In genomic region chr1:3359346-3360157, GRCh38 we compare ENCODE assay signal across 22 cellular contexts.
A peak's percentile ranks its signal among the peaks of the same experiment; 100 is the strongest.
DNase-seq lines count a peak whose midpoint lies in the region; ATAC-seq, FAIRE-seq and TF ChIP-seq lines count a peak whose summit lies in the region.
"Had no signal": no experiment of that assay in that cellular context is flagged by ENCODE, and none has a peak within 500 bp of the region (broad histone marks: within the 10 kb centered on the region; RNA-seq: fewer than 3 reads in every experiment).

No MANE protein-coding gene starts in this region.

- FAIRE-seq in GM19239 (lab: Jason Lieb, UNC), result no peak
- FAIRE-seq: frontal cortex, kidney had no signal

- H3K27ac ChIP-seq in SK-N-SH (ENCODE audit: low read depth in 2 of 2, low read length in 1 of 2), result no peak overlapping the region
- H3K27ac ChIP-seq in substantia nigra (ENCODE audit: low read depth, low read length, poor library complexity, severe bottlenecking), result no peak overlapping the region
- H3K27ac ChIP-seq: KMS-11, suprapubic skin had no signal

- H3K4me1 Mint-ChIP-seq in glutamatergic neuron (ENCODE audit: low read depth, unreplicated experiment) (peaks cover 5% of the 10 kb centered on the region), type B pancreatic cell (ENCODE audit: unreplicated experiment) (peaks cover 18% of the 10 kb centered on the region)
- H3K4me1 Mint-ChIP-seq: CD14-positive monocyte had no signal

- no peaks in the 10 kb centered on the region for H3K9me3 ChIP-seq in SK-N-SH
- H3K9me3 ChIP-seq: suprapubic skin had no signal

- no peaks in the 10 kb centered on the region for H3K79me2 ChIP-seq in SK-N-SH (ENCODE audit: insufficient read depth)

- ATAC-seq in SK-N-SH treated with all-trans-retinoic acid at 6 μM for 48 hours, result no peak
- ATAC-seq: activated CD8-positive, alpha-beta T cell treated with anti-CD3 and anti-CD28 coated beads, Interleukin-2, amount 10 ng/mL, durations not matched to agents 7 days and 5 days; right cardiac atrium had no signal

- H3K9ac ChIP-seq in SK-N-SH, result no peak overlapping the region
- H3K9ac ChIP-seq: KMS-11 had no signal

- peak; percentile 67 for DNase-seq in SK-N-SH
- DNase-seq in NCI-H2171 treated with DMSO at 0.1 percent for 48 hours (lab: John Stamatoyannopoulos, UW), result peak; percentile 97
- no peak for DNase-seq in glutamatergic neuron
- DNase-seq in type B pancreatic cell (ENCODE audit: extremely low spot score, unreplicated experiment), result no peak
- no peak for DNase-seq in substantia nigra (lab: John Stamatoyannopoulos, UW)
- DNase-seq in GM19239 (ENCODE audit: insufficient read length, low spot score), result no peak
- DNase-seq in HT-29 (ENCODE audit: low spot score), result no peak
- DNase-seq: activated CD8-positive, alpha-beta T cell treated with anti-CD3 and anti-CD28 coated beads, Interleukin-2, amount 10 ng/mL, durations not matched to agents 7 days and 5 days; activated naive CD4-positive, alpha-beta T cell; activated T-cell treated with anti-CD3 and anti-CD28 coated beads, Interleukin-2, amount 50 U/mL, for 1 hour; anterior cingulate cortex; caudate nucleus; GF-D8; kidney; NCI-H446 treated with DMSO at 0.1 percent for 48 hours; T1000 had no signal

- TF ChIP-seq EP300 in SK-N-SH (IDR thresholded peaks at IDR 0.05; ENCODE audit: borderline replicate concordance in 1 of 2, low read depth in 1 of 2, low read length in 1 of 2), result no peak

- no peaks in the 10 kb centered on the region for H3K9me2 ChIP-seq in SK-N-SH

- CTCF ChIA-PET in SK-N-SH (lab: Yijun Ruan, JAX), result interaction anchor here (0.9 to 1.0 kb wide), 2 partner anchors 39 to 50 kb away, joined by 3 read pairs; no protein-coding TSS in a partner anchor

- H3K9me3 Mint-ChIP-seq in glutamatergic neuron (ENCODE audit: unreplicated experiment), result peaks cover 4% of the 10 kb centered on the region
- H3K9me3 Mint-ChIP-seq in type B pancreatic cell, result no peaks in the 10 kb centered on the region
- H3K9me3 Mint-ChIP-seq: CD14-positive monocyte had no signal

- H3K27me3 Mint-ChIP-seq in glutamatergic neuron (ENCODE audit: unreplicated experiment), result peaks cover 6% of the 10 kb centered on the region
- H3K27me3 Mint-ChIP-seq in type B pancreatic cell, result peaks cover 31% of the 10 kb centered on the region

- POLR2A ChIA-PET in SK-N-SH (lab: Yijun Ruan, JAX), result no interaction called here

- no peak overlapping the region for H3K4me3 Mint-ChIP-seq in glutamatergic neuron (ENCODE audit: unreplicated experiment)
- H3K4me3 Mint-ChIP-seq in type B pancreatic cell, result peak overlapping the region; percentile 40
- H3K4me3 Mint-ChIP-seq: activated CD8-positive, alpha-beta T cell treated with anti-CD3 and anti-CD28 coated beads, Interleukin-2, amount 10 ng/mL, durations not matched to agents 7 days and 5 days; CD14-positive monocyte had no signal

- no peak overlapping the region for H2AFZ ChIP-seq in SK-N-SH (ENCODE audit: low read depth)

- TF ChIP-seq CTCF in SK-N-SH (IDR thresholded peaks at IDR 0.05) (no peak), glutamatergic neuron (IDR thresholded peaks at IDR 0.05; ENCODE audit: partially characterized antibody, unreplicated experiment) (no peak), type B pancreatic cell (conservative IDR thresholded peaks at IDR 0.05) (no peak)

- no peak overlapping the region for H3K4me3 ChIP-seq in SK-N-SH (ENCODE audit: low read depth in 2 of 2, low read length in 1 of 2)
- H3K4me3 ChIP-seq: suprapubic skin had no signal

- no peaks in the 10 kb centered on the region for H4K20me1 ChIP-seq in SK-N-SH (ENCODE audit: insufficient read depth)

- no peaks in the 10 kb centered on the region for H3K4me1 ChIP-seq in SK-N-SH (ENCODE audit: control insufficient read depth in 1 of 2, insufficient read depth in 2 of 2, low read depth in 1 of 2, low read length in 1 of 2)
- H3K4me1 ChIP-seq: suprapubic skin had no signal

- H3K4me2 ChIP-seq in SK-N-SH, result no peak overlapping the region
- H3K4me2 ChIP-seq: KMS-11 had no signal

- no peaks in the 10 kb centered on the region for H3K36me3 ChIP-seq in SK-N-SH (replicated peaks in 1 of 2; ENCODE audit: control insufficient read depth in 1 of 2, insufficient read depth in 2 of 2, low read length in 1 of 2)
- H3K36me3 ChIP-seq: suprapubic skin had no signal

- H3K36me3 Mint-ChIP-seq in glutamatergic neuron (ENCODE audit: unreplicated experiment) (peaks cover 5% of the 10 kb centered on the region), type B pancreatic cell (no peaks in the 10 kb centered on the region)
- H3K36me3 Mint-ChIP-seq: CD14-positive monocyte had no signal

- peaks cover 26% of the 10 kb centered on the region for H3K27me3 ChIP-seq in SK-N-SH (ENCODE audit: insufficient read depth)

- no peaks in the 10 kb centered on the region for H3F3A ChIP-seq in SK-N-SH (replicated peaks; ENCODE audit: insufficient read depth)

- TF ChIP-seq RAD21 in SK-N-SH (IDR thresholded peaks at IDR 0.05; ENCODE audit: low read length), result no peak

- WGBS in SK-N-SH (ENCODE audit: low lambda C conversion rate), result 24% methylated on average over 20 of the region's 31 CpGs

- H3K27ac Mint-ChIP-seq in glutamatergic neuron (ENCODE audit: unreplicated experiment), result peak overlapping the region; percentile 64
- peak overlapping the region; percentile 51 for H3K27ac Mint-ChIP-seq in type B pancreatic cell
- H3K27ac Mint-ChIP-seq: activated CD8-positive, alpha-beta T cell treated with anti-CD3 and anti-CD28 coated beads, Interleukin-2, amount 10 ng/mL, durations not matched to agents 7 days and 5 days; CD14-positive monocyte had no signal

TF ChIP-seq in SK-N-SH, 30 proteins besides CTCF, POLR2A, EP300 and RAD21:
- TF ChIP-seq JUND (IDR thresholded peaks at IDR 0.05) (no peak), TCF12 (IDR thresholded peaks at IDR 0.05) (no peak), USF1 (IDR thresholded peaks at IDR 0.05; ENCODE audit: borderline replicate concordance, low read depth) (no peak), FOXM1 (IDR thresholded peaks at IDR 0.05; ENCODE audit: low read depth) (no peak), GATA2 (CRISPR knock-in tag; IDR thresholded peaks at IDR 0.05) (no peak), RXRA (IDR thresholded peaks at IDR 0.05; ENCODE audit: borderline replicate concordance, low read depth) (no peak), RFX5 (IDR thresholded peaks at IDR 0.05; ENCODE audit: low read length) (no peak)
- TF ChIP-seq, protein P1, sequence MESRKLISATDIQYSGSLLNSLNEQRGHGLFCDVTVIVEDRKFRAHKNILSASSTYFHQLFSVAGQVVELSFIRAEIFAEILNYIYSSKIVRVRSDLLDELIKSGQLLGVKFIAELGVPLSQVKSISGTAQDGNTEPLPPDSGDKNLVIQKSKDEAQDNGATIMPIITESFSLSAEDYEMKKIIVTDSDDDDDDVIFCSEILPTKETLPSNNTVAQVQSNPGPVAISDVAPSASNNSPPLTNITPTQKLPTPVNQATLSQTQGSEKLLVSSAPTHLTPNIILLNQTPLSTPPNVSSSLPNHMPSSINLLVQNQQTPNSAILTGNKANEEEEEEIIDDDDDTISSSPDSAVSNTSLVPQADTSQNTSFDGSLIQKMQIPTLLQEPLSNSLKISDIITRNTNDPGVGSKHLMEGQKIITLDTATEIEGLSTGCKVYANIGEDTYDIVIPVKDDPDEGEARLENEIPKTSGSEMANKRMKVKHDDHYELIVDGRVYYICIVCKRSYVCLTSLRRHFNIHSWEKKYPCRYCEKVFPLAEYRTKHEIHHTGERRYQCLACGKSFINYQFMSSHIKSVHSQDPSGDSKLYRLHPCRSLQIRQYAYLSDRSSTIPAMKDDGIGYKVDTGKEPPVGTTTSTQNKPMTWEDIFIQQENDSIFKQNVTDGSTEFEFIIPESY (IDR thresholded peaks at IDR 0.05; ENCODE audit: borderline replicate concordance, low read depth), result no peak

TF ChIP-seq in SK-N-SH treated with all-trans-retinoic acid at 6 μM for 48 hours, 23 proteins besides CTCF, POLR2A, EP300 and RAD21 (continues in another document):
- TF ChIP-seq ARNTL (CRISPR knock-in tag; IDR thresholded peaks at IDR 0.05; ENCODE audit: borderline replicate concordance, low read depth) (no peak), SNAI2 (CRISPR knock-in tag; IDR thresholded peaks at IDR 0.05) (no peak), ZC3H10 (CRISPR knock-in tag; IDR thresholded peaks at IDR 0.05) (no peak), ZNF70 (CRISPR knock-in tag; IDR thresholded peaks at IDR 0.05) (no peak), ESRRG (CRISPR knock-in tag; IDR thresholded peaks at IDR 0.05) (no peak)
- TF ChIP-seq, protein P2, sequence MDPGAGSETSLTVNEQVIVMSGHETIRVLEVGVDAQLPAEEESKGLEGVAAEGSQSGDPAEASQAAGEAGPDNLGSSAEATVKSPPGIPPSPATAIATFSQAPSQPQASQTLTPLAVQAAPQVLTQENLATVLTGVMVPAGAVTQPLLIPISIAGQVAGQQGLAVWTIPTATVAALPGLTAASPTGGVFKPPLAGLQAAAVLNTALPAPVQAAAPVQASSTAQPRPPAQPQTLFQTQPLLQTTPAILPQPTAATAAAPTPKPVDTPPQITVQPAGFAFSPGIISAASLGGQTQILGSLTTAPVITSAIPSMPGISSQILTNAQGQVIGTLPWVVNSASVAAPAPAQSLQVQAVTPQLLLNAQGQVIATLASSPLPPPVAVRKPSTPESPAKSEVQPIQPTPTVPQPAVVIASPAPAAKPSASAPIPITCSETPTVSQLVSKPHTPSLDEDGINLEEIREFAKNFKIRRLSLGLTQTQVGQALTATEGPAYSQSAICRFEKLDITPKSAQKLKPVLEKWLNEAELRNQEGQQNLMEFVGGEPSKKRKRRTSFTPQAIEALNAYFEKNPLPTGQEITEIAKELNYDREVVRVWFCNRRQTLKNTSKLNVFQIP (CRISPR knock-in tag; IDR thresholded peaks at IDR 0.05; ENCODE audit: borderline replicate concordance, low read depth), result no peak
- TF ChIP-seq, protein P3, sequence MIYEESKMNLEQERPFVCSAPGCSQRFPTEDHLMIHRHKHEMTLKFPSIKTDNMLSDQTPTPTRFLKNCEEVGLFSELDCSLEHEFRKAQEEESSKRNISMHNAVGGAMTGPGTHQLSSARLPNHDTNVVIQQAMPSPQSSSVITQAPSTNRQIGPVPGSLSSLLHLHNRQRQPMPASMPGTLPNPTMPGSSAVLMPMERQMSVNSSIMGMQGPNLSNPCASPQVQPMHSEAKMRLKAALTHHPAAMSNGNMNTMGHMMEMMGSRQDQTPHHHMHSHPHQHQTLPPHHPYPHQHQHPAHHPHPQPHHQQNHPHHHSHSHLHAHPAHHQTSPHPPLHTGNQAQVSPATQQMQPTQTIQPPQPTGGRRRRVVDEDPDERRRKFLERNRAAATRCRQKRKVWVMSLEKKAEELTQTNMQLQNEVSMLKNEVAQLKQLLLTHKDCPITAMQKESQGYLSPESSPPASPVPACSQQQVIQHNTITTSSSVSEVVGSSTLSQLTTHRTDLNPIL (CRISPR knock-in tag; IDR thresholded peaks at IDR 0.05; ENCODE audit: low read depth), result no peak

Comparison
In these comparisons a context has a peak if more than half of its experiments do, and no peak if none do; other contexts are left out.
1. DNase-seq: peak in SK-N-SH (single experiment) and NCI-H2171 treated with DMSO at 0.1 percent for 48 hours (single experiment); none in glutamatergic neuron (single experiment), type B pancreatic cell (single experiment), substantia nigra (0 of 49), GM19239 (single experiment) and HT-29 (single experiment).